ENCODE assay signal across 2 cellular contexts in genomic region chr3:158491968-158492367, GRCh38.
TF ChIP-seq lines count a peak whose summit lies in the region.

No MANE protein-coding gene starts in this region.

TF ChIP-seq in HEK293, 187 proteins besides CTCF, POLR2A, EP300 and RAD21 (continued from another document):
- TF ChIP-seq WT1 (tag by site-specific recombination; IDR thresholded peaks at IDR 0.05) = peak; percentile 97
- TF ChIP-seq SETDB1 (IDR thresholded peaks at IDR 0.05; ENCODE audit: insufficient read length, low read length) = peak; percentile 91
- no peak for TF ChIP-seq ZNF37A (tag by site-specific recombination; IDR thresholded peaks at IDR 0.05)
- peak; percentile 67; the same call in 1 of the 2 replicates for TF ChIP-seq KLF1 (tag by site-specific recombination; IDR thresholded peaks at IDR 0.05)

TF ChIP-seq in K562, 482 proteins besides CTCF, POLR2A, EP300 and RAD21:
- TF ChIP-seq, protein P1, sequence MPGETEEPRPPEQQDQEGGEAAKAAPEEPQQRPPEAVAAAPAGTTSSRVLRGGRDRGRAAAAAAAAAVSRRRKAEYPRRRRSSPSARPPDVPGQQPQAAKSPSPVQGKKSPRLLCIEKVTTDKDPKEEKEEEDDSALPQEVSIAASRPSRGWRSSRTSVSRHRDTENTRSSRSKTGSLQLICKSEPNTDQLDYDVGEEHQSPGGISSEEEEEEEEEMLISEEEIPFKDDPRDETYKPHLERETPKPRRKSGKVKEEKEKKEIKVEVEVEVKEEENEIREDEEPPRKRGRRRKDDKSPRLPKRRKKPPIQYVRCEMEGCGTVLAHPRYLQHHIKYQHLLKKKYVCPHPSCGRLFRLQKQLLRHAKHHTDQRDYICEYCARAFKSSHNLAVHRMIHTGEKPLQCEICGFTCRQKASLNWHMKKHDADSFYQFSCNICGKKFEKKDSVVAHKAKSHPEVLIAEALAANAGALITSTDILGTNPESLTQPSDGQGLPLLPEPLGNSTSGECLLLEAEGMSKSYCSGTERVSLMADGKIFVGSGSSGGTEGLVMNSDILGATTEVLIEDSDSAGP (CRISPR knock-in tag; IDR thresholded peaks at IDR 0.05) = no peak
- TF ChIP-seq ARID2 (IDR thresholded peaks at IDR 0.05) (no peak), ZNF785 (CRISPR knock-in tag; IDR thresholded peaks at IDR 0.05) (no peak), ZNF431 (CRISPR knock-in tag; IDR thresholded peaks at IDR 0.05) (peak; percentile 99), BMI1 (IDR thresholded peaks at IDR 0.05; ENCODE audit: low read length) (no peak), ZFP36 (IDR thresholded peaks at IDR 0.05; ENCODE audit: low read depth, low read length, partially characterized antibody) (peak; percentile 57)
